Comparison of ENCODE assay signal across 1 cellular context in the genomic region with DNA sequence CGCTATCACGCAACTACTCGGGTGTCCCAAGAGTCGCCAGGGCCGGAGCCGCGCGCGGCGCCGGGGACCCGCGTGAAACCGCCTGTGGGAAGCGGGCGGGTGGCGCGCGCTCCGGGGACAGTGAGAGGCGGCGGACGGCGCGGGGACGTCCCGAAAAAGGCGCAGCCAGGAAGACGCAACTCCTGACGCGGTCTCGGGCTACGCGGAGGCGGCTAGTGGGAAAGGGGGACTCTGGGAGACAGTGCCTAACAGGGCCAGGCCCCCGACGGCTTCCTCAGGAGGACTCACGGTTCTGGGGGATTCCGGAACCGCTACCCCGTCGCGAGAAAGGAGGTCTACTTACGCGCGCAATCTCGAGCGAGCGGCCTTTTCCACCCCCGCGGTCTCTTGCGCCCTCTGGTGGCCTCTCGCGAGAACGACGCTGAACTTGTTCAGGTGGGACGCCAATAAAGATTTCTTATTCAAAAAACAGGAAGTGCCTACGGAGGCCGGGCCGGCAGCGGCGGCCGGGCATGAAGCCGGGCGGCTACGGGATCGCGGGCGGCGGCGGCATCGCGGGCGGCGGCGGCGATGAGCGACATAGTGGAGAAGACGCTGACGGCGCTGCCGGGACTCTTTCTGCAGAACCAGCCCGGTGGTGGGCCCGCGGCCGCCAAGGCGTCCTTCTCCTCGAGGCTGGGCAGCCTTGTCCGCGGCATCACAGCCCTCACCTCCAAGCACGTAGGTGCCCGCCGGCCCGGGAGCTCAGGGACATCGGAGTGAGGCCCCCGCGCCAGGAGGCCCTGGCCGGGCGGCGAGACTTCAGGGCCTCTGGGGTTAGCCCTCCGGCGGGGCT.
TF ChIP-seq lines count a peak whose summit lies in the region.

A gene (plus strand): TSS at position 475 of the 835 bp plus-strand sequence. CDS start 96 bp downstream, at position 571.

TF ChIP-seq in HepG2, 621 proteins besides CTCF, POLR2A, EP300 and RAD21 (continued from another document and continues in another):
- TF ChIP-seq, protein P1, sequence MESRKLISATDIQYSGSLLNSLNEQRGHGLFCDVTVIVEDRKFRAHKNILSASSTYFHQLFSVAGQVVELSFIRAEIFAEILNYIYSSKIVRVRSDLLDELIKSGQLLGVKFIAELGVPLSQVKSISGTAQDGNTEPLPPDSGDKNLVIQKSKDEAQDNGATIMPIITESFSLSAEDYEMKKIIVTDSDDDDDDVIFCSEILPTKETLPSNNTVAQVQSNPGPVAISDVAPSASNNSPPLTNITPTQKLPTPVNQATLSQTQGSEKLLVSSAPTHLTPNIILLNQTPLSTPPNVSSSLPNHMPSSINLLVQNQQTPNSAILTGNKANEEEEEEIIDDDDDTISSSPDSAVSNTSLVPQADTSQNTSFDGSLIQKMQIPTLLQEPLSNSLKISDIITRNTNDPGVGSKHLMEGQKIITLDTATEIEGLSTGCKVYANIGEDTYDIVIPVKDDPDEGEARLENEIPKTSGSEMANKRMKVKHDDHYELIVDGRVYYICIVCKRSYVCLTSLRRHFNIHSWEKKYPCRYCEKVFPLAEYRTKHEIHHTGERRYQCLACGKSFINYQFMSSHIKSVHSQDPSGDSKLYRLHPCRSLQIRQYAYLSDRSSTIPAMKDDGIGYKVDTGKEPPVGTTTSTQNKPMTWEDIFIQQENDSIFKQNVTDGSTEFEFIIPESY (CRISPR knock-in tag; IDR thresholded peaks at IDR 0.05), result peak; percentile 60; the same call in 1 of the 2 replicates
- TF ChIP-seq NFKBIZ (CRISPR knock-in tag; IDR thresholded peaks at IDR 0.05), result no peak; the same call in 1 of the 2 replicates
- TF ChIP-seq MIER2 (CRISPR knock-in tag; IDR thresholded peaks at IDR 0.05), result no peak
- TF ChIP-seq ZBTB20 (CRISPR knock-in tag; IDR thresholded peaks at IDR 0.05; ENCODE audit: borderline replicate concordance, low read depth), result no peak
- TF ChIP-seq, protein P2, sequence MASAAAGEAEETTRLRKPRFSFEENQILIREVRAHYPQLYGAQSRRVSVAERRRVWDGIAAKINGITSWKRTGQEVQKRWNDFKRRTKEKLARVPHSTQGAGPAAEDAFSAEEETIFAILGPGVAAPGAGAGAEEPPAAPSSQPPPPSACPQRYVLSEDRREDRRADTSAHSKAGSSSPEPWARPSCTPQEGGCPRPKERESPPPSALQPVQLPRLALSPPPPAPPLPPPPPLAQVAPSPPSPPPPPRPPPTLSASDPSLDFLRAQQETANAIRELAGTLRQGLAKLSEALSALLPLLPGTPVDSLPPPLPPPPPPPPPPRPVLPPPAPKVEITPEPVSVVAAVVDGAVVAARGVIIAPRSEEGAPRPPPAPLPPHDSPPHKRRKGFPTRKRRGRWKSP (CRISPR knock-in tag; IDR thresholded peaks at IDR 0.05), result no peak
- no peak for TF ChIP-seq ZNF296 (CRISPR knock-in tag; conservative IDR thresholded peaks at IDR 0.05)
- TF ChIP-seq ZSCAN21 (CRISPR knock-in tag; IDR thresholded peaks at IDR 0.05; ENCODE audit: borderline replicate concordance), result no peak; the same call in 1 of the 2 replicates
- TF ChIP-seq, protein P3, sequence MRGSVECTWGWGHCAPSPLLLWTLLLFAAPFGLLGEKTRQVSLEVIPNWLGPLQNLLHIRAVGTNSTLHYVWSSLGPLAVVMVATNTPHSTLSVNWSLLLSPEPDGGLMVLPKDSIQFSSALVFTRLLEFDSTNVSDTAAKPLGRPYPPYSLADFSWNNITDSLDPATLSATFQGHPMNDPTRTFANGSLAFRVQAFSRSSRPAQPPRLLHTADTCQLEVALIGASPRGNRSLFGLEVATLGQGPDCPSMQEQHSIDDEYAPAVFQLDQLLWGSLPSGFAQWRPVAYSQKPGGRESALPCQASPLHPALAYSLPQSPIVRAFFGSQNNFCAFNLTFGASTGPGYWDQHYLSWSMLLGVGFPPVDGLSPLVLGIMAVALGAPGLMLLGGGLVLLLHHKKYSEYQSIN (CRISPR knock-in tag; IDR thresholded peaks at IDR 0.05; ENCODE audit: borderline replicate concordance), result no peak
- TF ChIP-seq, protein P4, sequence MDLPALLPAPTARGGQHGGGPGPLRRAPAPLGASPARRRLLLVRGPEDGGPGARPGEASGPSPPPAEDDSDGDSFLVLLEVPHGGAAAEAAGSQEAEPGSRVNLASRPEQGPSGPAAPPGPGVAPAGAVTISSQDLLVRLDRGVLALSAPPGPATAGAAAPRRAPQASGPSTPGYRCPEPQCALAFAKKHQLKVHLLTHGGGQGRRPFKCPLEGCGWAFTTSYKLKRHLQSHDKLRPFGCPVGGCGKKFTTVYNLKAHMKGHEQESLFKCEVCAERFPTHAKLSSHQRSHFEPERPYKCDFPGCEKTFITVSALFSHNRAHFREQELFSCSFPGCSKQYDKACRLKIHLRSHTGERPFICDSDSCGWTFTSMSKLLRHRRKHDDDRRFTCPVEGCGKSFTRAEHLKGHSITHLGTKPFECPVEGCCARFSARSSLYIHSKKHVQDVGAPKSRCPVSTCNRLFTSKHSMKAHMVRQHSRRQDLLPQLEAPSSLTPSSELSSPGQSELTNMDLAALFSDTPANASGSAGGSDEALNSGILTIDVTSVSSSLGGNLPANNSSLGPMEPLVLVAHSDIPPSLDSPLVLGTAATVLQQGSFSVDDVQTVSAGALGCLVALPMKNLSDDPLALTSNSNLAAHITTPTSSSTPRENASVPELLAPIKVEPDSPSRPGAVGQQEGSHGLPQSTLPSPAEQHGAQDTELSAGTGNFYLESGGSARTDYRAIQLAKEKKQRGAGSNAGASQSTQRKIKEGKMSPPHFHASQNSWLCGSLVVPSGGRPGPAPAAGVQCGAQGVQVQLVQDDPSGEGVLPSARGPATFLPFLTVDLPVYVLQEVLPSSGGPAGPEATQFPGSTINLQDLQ (CRISPR knock-in tag; IDR thresholded peaks at IDR 0.05), result no peak
- peak; percentile 53 for TF ChIP-seq SOX5 (CRISPR knock-in tag; IDR thresholded peaks at IDR 0.05; ENCODE audit: borderline replicate concordance)
- TF ChIP-seq ZNF792 (CRISPR knock-in tag; IDR thresholded peaks at IDR 0.05), result peak; percentile 63; the same call in 1 of the 2 replicates
- TF ChIP-seq, protein P5, sequence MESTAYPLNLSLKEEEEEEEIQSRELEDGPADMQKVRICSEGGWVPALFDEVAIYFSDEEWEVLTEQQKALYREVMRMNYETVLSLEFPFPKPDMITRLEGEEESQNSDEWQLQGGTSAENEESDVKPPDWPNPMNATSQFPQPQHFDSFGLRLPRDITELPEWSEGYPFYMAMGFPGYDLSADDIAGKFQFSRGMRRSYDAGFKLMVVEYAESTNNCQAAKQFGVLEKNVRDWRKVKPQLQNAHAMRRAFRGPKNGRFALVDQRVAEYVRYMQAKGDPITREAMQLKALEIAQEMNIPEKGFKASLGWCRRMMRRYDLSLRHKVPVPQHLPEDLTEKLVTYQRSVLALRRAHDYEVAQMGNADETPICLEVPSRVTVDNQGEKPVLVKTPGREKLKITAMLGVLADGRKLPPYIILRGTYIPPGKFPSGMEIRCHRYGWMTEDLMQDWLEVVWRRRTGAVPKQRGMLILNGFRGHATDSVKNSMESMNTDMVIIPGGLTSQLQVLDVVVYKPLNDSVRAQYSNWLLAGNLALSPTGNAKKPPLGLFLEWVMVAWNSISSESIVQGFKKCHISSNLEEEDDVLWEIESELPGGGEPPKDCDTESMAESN (CRISPR knock-in tag; conservative IDR thresholded peaks at IDR 0.05), result peak; percentile 66
- TF ChIP-seq, protein P6, sequence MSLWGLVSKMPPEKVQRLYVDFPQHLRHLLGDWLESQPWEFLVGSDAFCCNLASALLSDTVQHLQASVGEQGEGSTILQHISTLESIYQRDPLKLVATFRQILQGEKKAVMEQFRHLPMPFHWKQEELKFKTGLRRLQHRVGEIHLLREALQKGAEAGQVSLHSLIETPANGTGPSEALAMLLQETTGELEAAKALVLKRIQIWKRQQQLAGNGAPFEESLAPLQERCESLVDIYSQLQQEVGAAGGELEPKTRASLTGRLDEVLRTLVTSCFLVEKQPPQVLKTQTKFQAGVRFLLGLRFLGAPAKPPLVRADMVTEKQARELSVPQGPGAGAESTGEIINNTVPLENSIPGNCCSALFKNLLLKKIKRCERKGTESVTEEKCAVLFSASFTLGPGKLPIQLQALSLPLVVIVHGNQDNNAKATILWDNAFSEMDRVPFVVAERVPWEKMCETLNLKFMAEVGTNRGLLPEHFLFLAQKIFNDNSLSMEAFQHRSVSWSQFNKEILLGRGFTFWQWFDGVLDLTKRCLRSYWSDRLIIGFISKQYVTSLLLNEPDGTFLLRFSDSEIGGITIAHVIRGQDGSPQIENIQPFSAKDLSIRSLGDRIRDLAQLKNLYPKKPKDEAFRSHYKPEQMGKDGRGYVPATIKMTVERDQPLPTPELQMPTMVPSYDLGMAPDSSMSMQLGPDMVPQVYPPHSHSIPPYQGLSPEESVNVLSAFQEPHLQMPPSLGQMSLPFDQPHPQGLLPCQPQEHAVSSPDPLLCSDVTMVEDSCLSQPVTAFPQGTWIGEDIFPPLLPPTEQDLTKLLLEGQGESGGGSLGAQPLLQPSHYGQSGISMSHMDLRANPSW (CRISPR knock-in tag; IDR thresholded peaks at IDR 0.05; ENCODE audit: borderline replicate concordance), result no peak; the same call in 1 of the 2 replicates
- no peak for TF ChIP-seq ZNF224 (CRISPR knock-in tag; IDR thresholded peaks at IDR 0.05)
- TF ChIP-seq TBP (CRISPR knock-in tag; IDR thresholded peaks at IDR 0.05), result no peak
- 0 out of 2 replicates have a peak, but pooled peaks have one; percentile 31 for TF ChIP-seq ZNF850 (CRISPR knock-in tag; conservative IDR thresholded peaks at IDR 0.05)
- TF ChIP-seq ZNF772 (CRISPR knock-in tag; IDR thresholded peaks at IDR 0.05), result no peak
- TF ChIP-seq ZFYVE20 (CRISPR knock-in tag; IDR thresholded peaks at IDR 0.05; ENCODE audit: borderline replicate concordance, low read depth), result no peak
- TF ChIP-seq, protein P7, sequence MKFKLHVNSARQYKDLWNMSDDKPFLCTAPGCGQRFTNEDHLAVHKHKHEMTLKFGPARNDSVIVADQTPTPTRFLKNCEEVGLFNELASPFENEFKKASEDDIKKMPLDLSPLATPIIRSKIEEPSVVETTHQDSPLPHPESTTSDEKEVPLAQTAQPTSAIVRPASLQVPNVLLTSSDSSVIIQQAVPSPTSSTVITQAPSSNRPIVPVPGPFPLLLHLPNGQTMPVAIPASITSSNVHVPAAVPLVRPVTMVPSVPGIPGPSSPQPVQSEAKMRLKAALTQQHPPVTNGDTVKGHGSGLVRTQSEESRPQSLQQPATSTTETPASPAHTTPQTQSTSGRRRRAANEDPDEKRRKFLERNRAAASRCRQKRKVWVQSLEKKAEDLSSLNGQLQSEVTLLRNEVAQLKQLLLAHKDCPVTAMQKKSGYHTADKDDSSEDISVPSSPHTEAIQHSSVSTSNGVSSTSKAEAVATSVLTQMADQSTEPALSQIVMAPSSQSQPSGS (CRISPR knock-in tag; IDR thresholded peaks at IDR 0.05), result peak; percentile 66; the same call in 1 of the 2 replicates
- TF ChIP-seq, protein P8, sequence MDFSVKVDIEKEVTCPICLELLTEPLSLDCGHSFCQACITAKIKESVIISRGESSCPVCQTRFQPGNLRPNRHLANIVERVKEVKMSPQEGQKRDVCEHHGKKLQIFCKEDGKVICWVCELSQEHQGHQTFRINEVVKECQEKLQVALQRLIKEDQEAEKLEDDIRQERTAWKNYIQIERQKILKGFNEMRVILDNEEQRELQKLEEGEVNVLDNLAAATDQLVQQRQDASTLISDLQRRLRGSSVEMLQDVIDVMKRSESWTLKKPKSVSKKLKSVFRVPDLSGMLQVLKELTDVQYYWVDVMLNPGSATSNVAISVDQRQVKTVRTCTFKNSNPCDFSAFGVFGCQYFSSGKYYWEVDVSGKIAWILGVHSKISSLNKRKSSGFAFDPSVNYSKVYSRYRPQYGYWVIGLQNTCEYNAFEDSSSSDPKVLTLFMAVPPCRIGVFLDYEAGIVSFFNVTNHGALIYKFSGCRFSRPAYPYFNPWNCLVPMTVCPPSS (IDR thresholded peaks at IDR 0.05), result no peak
- TF ChIP-seq, protein P9, sequence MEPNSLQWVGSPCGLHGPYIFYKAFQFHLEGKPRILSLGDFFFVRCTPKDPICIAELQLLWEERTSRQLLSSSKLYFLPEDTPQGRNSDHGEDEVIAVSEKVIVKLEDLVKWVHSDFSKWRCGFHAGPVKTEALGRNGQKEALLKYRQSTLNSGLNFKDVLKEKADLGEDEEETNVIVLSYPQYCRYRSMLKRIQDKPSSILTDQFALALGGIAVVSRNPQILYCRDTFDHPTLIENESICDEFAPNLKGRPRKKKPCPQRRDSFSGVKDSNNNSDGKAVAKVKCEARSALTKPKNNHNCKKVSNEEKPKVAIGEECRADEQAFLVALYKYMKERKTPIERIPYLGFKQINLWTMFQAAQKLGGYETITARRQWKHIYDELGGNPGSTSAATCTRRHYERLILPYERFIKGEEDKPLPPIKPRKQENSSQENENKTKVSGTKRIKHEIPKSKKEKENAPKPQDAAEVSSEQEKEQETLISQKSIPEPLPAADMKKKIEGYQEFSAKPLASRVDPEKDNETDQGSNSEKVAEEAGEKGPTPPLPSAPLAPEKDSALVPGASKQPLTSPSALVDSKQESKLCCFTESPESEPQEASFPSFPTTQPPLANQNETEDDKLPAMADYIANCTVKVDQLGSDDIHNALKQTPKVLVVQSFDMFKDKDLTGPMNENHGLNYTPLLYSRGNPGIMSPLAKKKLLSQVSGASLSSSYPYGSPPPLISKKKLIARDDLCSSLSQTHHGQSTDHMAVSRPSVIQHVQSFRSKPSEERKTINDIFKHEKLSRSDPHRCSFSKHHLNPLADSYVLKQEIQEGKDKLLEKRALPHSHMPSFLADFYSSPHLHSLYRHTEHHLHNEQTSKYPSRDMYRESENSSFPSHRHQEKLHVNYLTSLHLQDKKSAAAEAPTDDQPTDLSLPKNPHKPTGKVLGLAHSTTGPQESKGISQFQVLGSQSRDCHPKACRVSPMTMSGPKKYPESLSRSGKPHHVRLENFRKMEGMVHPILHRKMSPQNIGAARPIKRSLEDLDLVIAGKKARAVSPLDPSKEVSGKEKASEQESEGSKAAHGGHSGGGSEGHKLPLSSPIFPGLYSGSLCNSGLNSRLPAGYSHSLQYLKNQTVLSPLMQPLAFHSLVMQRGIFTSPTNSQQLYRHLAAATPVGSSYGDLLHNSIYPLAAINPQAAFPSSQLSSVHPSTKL (CRISPR knock-in tag; IDR thresholded peaks at IDR 0.05), result peak; percentile 36; the same call in 1 of the 2 replicates
- TF ChIP-seq TCF7 (IDR thresholded peaks at IDR 0.05; ENCODE audit: low read depth), result no peak
- peak; percentile 68; the same call in 1 of the 2 replicates for TF ChIP-seq ZNF331 (CRISPR knock-in tag; IDR thresholded peaks at IDR 0.05)
- peak; percentile 59; the same call in 1 of the 2 replicates for TF ChIP-seq KLF12 (CRISPR knock-in tag; IDR thresholded peaks at IDR 0.05; ENCODE audit: borderline replicate concordance)
- no peak; the same call in 1 of the 2 replicates for TF ChIP-seq ZSCAN31 (CRISPR knock-in tag; IDR thresholded peaks at IDR 0.05; ENCODE audit: low read depth)
- no peak for TF ChIP-seq ZNF552 (CRISPR knock-in tag; IDR thresholded peaks at IDR 0.05; ENCODE audit: borderline replicate concordance)
- TF ChIP-seq HIVEP1 (CRISPR knock-in tag; IDR thresholded peaks at IDR 0.05), result no peak
- peak; percentile 52; the same call in 1 of the 2 replicates for TF ChIP-seq CREM (IDR thresholded peaks at IDR 0.05)
- TF ChIP-seq CREM (CRISPR knock-in tag; IDR thresholded peaks at IDR 0.05), result no peak
- no peak for TF ChIP-seq TEAD2 (CRISPR knock-in tag; IDR thresholded peaks at IDR 0.05)
- TF ChIP-seq FOXC1 (CRISPR knock-in tag; IDR thresholded peaks at IDR 0.05; ENCODE audit: borderline replicate concordance), result peak; percentile 83; the same call in 1 of the 2 replicates
- TF ChIP-seq PHB2 (IDR thresholded peaks at IDR 0.05; ENCODE audit: partially characterized antibody), result no peak
